Comparison of ENCODE assay signal across 9 cellular contexts in genomic region chr17:40068129-40068581, GRCh38. TPM values are rescaled to one million over a fixed set of nuclear protein-coding genes. Genes with fewer than 3 reads are reported as not detected.
DNase-seq lines count a peak whose midpoint lies in the region; ATAC-seq and TF ChIP-seq lines count a peak whose summit lies in the region.
"Had no signal": no experiment of that assay in that cellular context is flagged by ENCODE, and none has a peak within 500 bp of the region (broad histone marks: within the 10 kb centered on the region; RNA-seq: fewer than 3 reads in every experiment).

No MANE protein-coding gene starts in this region.

- no peak for TF ChIP-seq POLR2A in tibial nerve (IDR thresholded peaks at IDR 0.05)

- intact Hi-C loops in activated naive CD4-positive, alpha-beta T cell treated with anti-CD3 and anti-CD28 coated beads for 36 hours (cut with micrococcal nuclease) = loop anchor here (5.0 kb wide), 1 partner anchor 99 kb away; no protein-coding TSS in a partner anchor
- intact Hi-C loops in MCF 10A (cut with micrococcal nuclease) = no loop called here

- CTCF ChIA-PET in activated naive CD4-positive, alpha-beta T cell treated with anti-CD3 and anti-CD28 coated beads for 36 hours (lab: Charles Lee) = interaction anchor here (1.2 to 11.3 kb wide), 4 partner anchors 8 to 56 kb away, joined by 3 to 157 read pairs (median 48); partner anchors contain the start of gene NR1D1
- CTCF ChIA-PET in MCF 10A (lab: Yijun Ruan, JAX) = interaction anchor here (0.9 to 12.2 kb wide), 7 partner anchors 7 to 43 kb away, joined by 3 to 131 read pairs (median 3); no protein-coding TSS in a partner anchor

- no peak for ATAC-seq in GM21737 (IDR thresholded peaks at IDR 0.05; ENCODE audit: unreplicated experiment)

- H3K4me3 ChIP-seq in mononuclear cell (ENCODE audit: low read length) (peak overlapping the region; percentile 27), tibial nerve (peak overlapping the region; percentile 3 to 42 (median 27))

- POLR2A ChIA-PET in MCF 10A (lab: Yijun Ruan, JAX) = interaction anchor here (0.6 to 7.9 kb wide), 8 partner anchors 10 to 112 kb away, joined by 3 to 99 read pairs (median 6); partner anchors contain the start of genes MED24 and NR1D1

- no peaks in the 10 kb centered on the region for H3K9me3 Mint-ChIP-seq in activated naive CD4-positive, alpha-beta T cell treated with anti-CD3 and anti-CD28 coated beads for 36 hours
- no peaks in the 10 kb centered on the region for H3K9me3 Mint-ChIP-seq in MCF 10A (ENCODE audit: unreplicated experiment)

- peak overlapping the region; percentile 92 for H3K27ac Mint-ChIP-seq in activated naive CD4-positive, alpha-beta T cell treated with anti-CD3 and anti-CD28 coated beads for 36 hours
- H3K27ac Mint-ChIP-seq in MCF 10A (ENCODE audit: low read depth, unreplicated experiment) = peak overlapping the region; percentile 80

- H3K9me3 ChIP-seq in mononuclear cell (ENCODE audit: low read depth, low read length) (no peaks in the 10 kb centered on the region), tibial nerve (no peaks in the 10 kb centered on the region)

- peaks cover 76% of the 10 kb centered on the region for H3K4me1 Mint-ChIP-seq in activated naive CD4-positive, alpha-beta T cell treated with anti-CD3 and anti-CD28 coated beads for 36 hours (ENCODE audit: low read depth)
- peaks cover 78% of the 10 kb centered on the region for H3K4me1 Mint-ChIP-seq in MCF 10A (ENCODE audit: insufficient read depth, unreplicated experiment)

- H3K27ac ChIP-seq in tibial nerve = peak overlapping the region; percentile 94 to 98 (median 96)

- TF ChIP-seq CTCF in MCF 10A (IDR thresholded peaks at IDR 0.05; ENCODE audit: unreplicated experiment) = no peak
- no peak for TF ChIP-seq CTCF in tibial nerve (IDR thresholded peaks at IDR 0.05)

- H3K36me3 Mint-ChIP-seq in activated naive CD4-positive, alpha-beta T cell treated with anti-CD3 and anti-CD28 coated beads for 36 hours (ENCODE audit: low read depth) = no peaks in the 10 kb centered on the region
- no peaks in the 10 kb centered on the region for H3K36me3 Mint-ChIP-seq in MCF 10A (ENCODE audit: insufficient read depth, unreplicated experiment)

- 17 to 21% methylated on average over 4 of the region's 4 CpGs for WGBS in tibial nerve, 2 donors

- no peaks in the 10 kb centered on the region for H3K27me3 ChIP-seq in mononuclear cell (ENCODE audit: insufficient read depth, low read length)
- no peaks in the 10 kb centered on the region for H3K27me3 ChIP-seq in tibial nerve

- peaks cover 75% of the 10 kb centered on the region for H3K4me1 ChIP-seq in mononuclear cell (ENCODE audit: insufficient read depth, low read length)
- peaks cover 7 to 94% (median 89%) of the 10 kb centered on the region in 4 donors for H3K4me1 ChIP-seq in tibial nerve

- BruUV-seq in MCF 10A (replicated peaks; lab: Mats Ljungman, UMichigan) = no TSS peak

- no peak for DNase-seq in activated naive CD4-positive, alpha-beta T cell treated with anti-CD3 and anti-CD28 coated beads for 36 hours
- DNase-seq in activated naive CD4-positive, alpha-beta T cell treated with Interleukin-2 at 50 U/mL for 16 hours = no peak
- DNase-seq in MCF 10A (ENCODE audit: unreplicated experiment) (no peak), tibial nerve (ENCODE audit: low spot score in 2 of 2) (peak in 1 of 2 donors; percentile 21), NCI-H524 (lab: John Stamatoyannopoulos, UW) (no peak), middle frontal gyrus (ENCODE audit: extremely low spot score, low spot score) (no peak)

- no peak for TF ChIP-seq EP300 in tibial nerve (IDR thresholded peaks at IDR 0.05)

- H3K4me3 Mint-ChIP-seq in activated naive CD4-positive, alpha-beta T cell treated with anti-CD3 and anti-CD28 coated beads for 36 hours = peak overlapping the region; percentile 73
- H3K4me3 Mint-ChIP-seq in MCF 10A (ENCODE audit: unreplicated experiment) = peak overlapping the region; percentile 62

- peaks cover 0 to under 1% (median 0%) of the 10 kb centered on the region in 3 donors for H3K36me3 ChIP-seq in tibial nerve

- H3K27me3 Mint-ChIP-seq in activated naive CD4-positive, alpha-beta T cell treated with anti-CD3 and anti-CD28 coated beads for 36 hours (ENCODE audit: low read depth) = no peaks in the 10 kb centered on the region
- no peaks in the 10 kb centered on the region for H3K27me3 Mint-ChIP-seq in MCF 10A (ENCODE audit: insufficient read depth, unreplicated experiment)

RNA-seq across cellular contexts. Expression of gene THRA, which starts 5.4 kb away (rescaled TPM):
- total RNA-seq in activated naive CD4-positive, alpha-beta T cell treated with anti-CD3 and anti-CD28 coated beads for 36 hours = 10 to 100 TPM; 10.2 to 11.2 TPM
- total RNA-seq in MCF 10A (2022) (5.5 and 6.4 TPM in 2 replicates), mononuclear cell (39.0 TPM), tibial nerve (10 to 100 TPM; 65.4 to 86.1 (median 78.4) TPM)

RNA-seq across cellular contexts. Expression of gene MED24, which starts 13.9 kb away (rescaled TPM):
- total RNA-seq in activated naive CD4-positive, alpha-beta T cell treated with anti-CD3 and anti-CD28 coated beads for 36 hours = 100 to 1,000 TPM; 107 TPM
- 66.6 and 88.5 TPM in 2 replicates for total RNA-seq in MCF 10A (2022)
- 37.3 TPM for total RNA-seq in mononuclear cell
- total RNA-seq in tibial nerve = 100 to 1,000 TPM in 2 of 4 donors, 10 to 100 TPM in 2; 55.1 to 146 (median 84.6) TPM

RNA-seq across cellular contexts. Expression of gene NR1D1, which starts 32.2 kb away (rescaled TPM):
- total RNA-seq in activated naive CD4-positive, alpha-beta T cell treated with anti-CD3 and anti-CD28 coated beads for 36 hours = 1 to 10 TPM; 9.0 to 9.1 TPM
- total RNA-seq in MCF 10A (2022) = 7.5 and 8.8 TPM in 2 replicates
- total RNA-seq in mononuclear cell = 9.9 TPM
- total RNA-seq in tibial nerve = 10 to 100 TPM; 16.8 to 48.2 (median 21.0) TPM

RNA-seq across cellular contexts. Expression of gene CSF3, which starts 52.9 kb away (rescaled TPM):
- total RNA-seq in activated naive CD4-positive, alpha-beta T cell treated with anti-CD3 and anti-CD28 coated beads for 36 hours = not detected
- total RNA-seq in MCF 10A (2022) = 9.6 and 17.1 TPM in 2 replicates
- total RNA-seq in mononuclear cell = not detected
- total RNA-seq in tibial nerve = 1 to 10 TPM in 1 of 4 donors, under 1 TPM in 1, not detected in 2; 0.59 to 2.1 TPM
- total RNA-seq: subcutaneous adipose tissue had no signal

RNA-seq across cellular contexts. Expression of gene MSL1, which starts 53.6 kb away (rescaled TPM):
- total RNA-seq in activated naive CD4-positive, alpha-beta T cell treated with anti-CD3 and anti-CD28 coated beads for 36 hours = 10 to 100 TPM; 72.1 to 72.2 TPM
- total RNA-seq in MCF 10A (2022) = 59.8 and 62.2 TPM in 2 replicates
- total RNA-seq in mononuclear cell = 81.1 TPM
- total RNA-seq in tibial nerve = 100 to 1,000 TPM in 3 of 4 donors, 10 to 100 TPM in 1; 78.0 to 113 (median 107) TPM
